ENCODE assay signal across 1 cellular context in genomic region chr14:23321572-23322547, GRCh38.
TF ChIP-seq lines count a peak whose summit lies in the region.

No MANE protein-coding gene starts in this region.

TF ChIP-seq in K562, 482 proteins besides CTCF, POLR2A, EP300 and RAD21 (continued from another document and continues in another):
- no peak for TF ChIP-seq SMC3 (conservative IDR thresholded peaks at IDR 0.05; ENCODE audit: insufficient read depth, low read depth, low read length)
- TF ChIP-seq MAFF (IDR thresholded peaks at IDR 0.05; ENCODE audit: low read length), result no peak
- no peak for TF ChIP-seq NFXL1 (CRISPR knock-in tag; IDR thresholded peaks at IDR 0.05)
- TF ChIP-seq THRA (IDR thresholded peaks at IDR 0.05), result no peak
- TF ChIP-seq MBD2 (IDR thresholded peaks at IDR 0.05; ENCODE audit: borderline replicate concordance, low read depth), result no peak
- no peak for TF ChIP-seq DIDO1 (tag; IDR thresholded peaks at IDR 0.05; ENCODE audit: low read depth)
- no peak for TF ChIP-seq BCOR (IDR thresholded peaks at IDR 0.05)
- TF ChIP-seq RBM39 (optimal IDR thresholded peaks at IDR 0.05; ENCODE audit: low read depth, low read length), result no peak
- no peak for TF ChIP-seq STAG1 (CRISPR knock-in tag; IDR thresholded peaks at IDR 0.05; ENCODE audit: borderline replicate concordance)
- no peak for TF ChIP-seq ZNF23 (CRISPR knock-in tag; IDR thresholded peaks at IDR 0.05)
- TF ChIP-seq PCBP1 (IDR thresholded peaks at IDR 0.05; ENCODE audit: low read depth, low read length, poor library complexity, severe bottlenecking), result no peak
- TF ChIP-seq GTF2A2 (tag; IDR thresholded peaks at IDR 0.05), result peak; percentile 50; the same call in 1 of the 2 replicates
- TF ChIP-seq HMG20A (CRISPR knock-in tag; conservative IDR thresholded peaks at IDR 0.05), result no peak
- TF ChIP-seq ESRRB (CRISPR knock-in tag; IDR thresholded peaks at IDR 0.05; ENCODE audit: borderline replicate concordance), result no peak
- TF ChIP-seq ZBTB9 (CRISPR knock-in tag; IDR thresholded peaks at IDR 0.05), result no peak
- no peak for TF ChIP-seq ZNF184 (CRISPR knock-in tag; IDR thresholded peaks at IDR 0.05)
- TF ChIP-seq, protein P1, sequence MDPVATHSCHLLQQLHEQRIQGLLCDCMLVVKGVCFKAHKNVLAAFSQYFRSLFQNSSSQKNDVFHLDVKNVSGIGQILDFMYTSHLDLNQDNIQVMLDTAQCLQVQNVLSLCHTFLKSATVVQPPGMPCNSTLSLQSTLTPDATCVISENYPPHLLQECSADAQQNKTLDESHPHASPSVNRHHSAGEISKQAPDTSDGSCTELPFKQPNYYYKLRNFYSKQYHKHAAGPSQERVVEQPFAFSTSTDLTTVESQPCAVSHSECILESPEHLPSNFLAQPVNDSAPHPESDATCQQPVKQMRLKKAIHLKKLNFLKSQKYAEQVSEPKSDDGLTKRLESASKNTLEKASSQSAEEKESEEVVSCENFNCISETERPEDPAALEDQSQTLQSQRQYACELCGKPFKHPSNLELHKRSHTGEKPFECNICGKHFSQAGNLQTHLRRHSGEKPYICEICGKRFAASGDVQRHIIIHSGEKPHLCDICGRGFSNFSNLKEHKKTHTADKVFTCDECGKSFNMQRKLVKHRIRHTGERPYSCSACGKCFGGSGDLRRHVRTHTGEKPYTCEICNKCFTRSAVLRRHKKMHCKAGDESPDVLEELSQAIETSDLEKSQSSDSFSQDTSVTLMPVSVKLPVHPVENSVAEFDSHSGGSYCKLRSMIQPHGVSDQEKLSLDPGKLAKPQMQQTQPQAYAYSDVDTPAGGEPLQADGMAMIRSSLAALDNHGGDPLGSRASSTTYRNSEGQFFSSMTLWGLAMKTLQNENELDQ (CRISPR knock-in tag; IDR thresholded peaks at IDR 0.05; ENCODE audit: borderline replicate concordance), result no peak
- TF ChIP-seq, protein P2, sequence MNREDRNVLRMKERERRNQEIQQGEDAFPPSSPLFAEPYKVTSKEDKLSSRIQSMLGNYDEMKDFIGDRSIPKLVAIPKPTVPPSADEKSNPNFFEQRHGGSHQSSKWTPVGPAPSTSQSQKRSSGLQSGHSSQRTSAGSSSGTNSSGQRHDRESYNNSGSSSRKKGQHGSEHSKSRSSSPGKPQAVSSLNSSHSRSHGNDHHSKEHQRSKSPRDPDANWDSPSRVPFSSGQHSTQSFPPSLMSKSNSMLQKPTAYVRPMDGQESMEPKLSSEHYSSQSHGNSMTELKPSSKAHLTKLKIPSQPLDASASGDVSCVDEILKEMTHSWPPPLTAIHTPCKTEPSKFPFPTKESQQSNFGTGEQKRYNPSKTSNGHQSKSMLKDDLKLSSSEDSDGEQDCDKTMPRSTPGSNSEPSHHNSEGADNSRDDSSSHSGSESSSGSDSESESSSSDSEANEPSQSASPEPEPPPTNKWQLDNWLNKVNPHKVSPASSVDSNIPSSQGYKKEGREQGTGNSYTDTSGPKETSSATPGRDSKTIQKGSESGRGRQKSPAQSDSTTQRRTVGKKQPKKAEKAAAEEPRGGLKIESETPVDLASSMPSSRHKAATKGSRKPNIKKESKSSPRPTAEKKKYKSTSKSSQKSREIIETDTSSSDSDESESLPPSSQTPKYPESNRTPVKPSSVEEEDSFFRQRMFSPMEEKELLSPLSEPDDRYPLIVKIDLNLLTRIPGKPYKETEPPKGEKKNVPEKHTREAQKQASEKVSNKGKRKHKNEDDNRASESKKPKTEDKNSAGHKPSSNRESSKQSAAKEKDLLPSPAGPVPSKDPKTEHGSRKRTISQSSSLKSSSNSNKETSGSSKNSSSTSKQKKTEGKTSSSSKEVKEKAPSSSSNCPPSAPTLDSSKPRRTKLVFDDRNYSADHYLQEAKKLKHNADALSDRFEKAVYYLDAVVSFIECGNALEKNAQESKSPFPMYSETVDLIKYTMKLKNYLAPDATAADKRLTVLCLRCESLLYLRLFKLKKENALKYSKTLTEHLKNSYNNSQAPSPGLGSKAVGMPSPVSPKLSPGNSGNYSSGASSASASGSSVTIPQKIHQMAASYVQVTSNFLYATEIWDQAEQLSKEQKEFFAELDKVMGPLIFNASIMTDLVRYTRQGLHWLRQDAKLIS (CRISPR knock-in tag; IDR thresholded peaks at IDR 0.05), result no peak
- TF ChIP-seq TCF7L2 (IDR thresholded peaks at IDR 0.05; ENCODE audit: low read depth, low read length), result no peak
- no peak for TF ChIP-seq ZNF785 (CRISPR knock-in tag; IDR thresholded peaks at IDR 0.05)
- TF ChIP-seq, protein P3, sequence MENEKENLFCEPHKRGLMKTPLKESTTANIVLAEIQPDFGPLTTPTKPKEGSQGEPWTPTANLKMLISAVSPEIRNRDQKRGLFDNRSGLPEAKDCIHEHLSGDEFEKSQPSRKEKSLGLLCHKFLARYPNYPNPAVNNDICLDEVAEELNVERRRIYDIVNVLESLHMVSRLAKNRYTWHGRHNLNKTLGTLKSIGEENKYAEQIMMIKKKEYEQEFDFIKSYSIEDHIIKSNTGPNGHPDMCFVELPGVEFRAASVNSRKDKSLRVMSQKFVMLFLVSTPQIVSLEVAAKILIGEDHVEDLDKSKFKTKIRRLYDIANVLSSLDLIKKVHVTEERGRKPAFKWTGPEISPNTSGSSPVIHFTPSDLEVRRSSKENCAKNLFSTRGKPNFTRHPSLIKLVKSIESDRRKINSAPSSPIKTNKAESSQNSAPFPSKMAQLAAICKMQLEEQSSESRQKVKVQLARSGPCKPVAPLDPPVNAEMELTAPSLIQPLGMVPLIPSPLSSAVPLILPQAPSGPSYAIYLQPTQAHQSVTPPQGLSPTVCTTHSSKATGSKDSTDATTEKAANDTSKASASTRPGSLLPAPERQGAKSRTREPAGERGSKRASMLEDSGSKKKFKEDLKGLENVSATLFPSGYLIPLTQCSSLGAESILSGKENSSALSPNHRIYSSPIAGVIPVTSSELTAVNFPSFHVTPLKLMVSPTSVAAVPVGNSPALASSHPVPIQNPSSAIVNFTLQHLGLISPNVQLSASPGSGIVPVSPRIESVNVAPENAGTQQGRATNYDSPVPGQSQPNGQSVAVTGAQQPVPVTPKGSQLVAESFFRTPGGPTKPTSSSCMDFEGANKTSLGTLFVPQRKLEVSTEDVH (IDR thresholded peaks at IDR 0.05; ENCODE audit: low read depth, partially characterized antibody), result no peak
- no peak for TF ChIP-seq SMARCC2 (IDR thresholded peaks at IDR 0.05; ENCODE audit: low read depth)
- TF ChIP-seq NR2F6 (CRISPR knock-in tag; IDR thresholded peaks at IDR 0.05), result peak; percentile 73
- no peak for TF ChIP-seq ELK1 (CRISPR knock-in tag; IDR thresholded peaks at IDR 0.05)
- TF ChIP-seq ID3 (CRISPR knock-in tag; IDR thresholded peaks at IDR 0.05), result no peak
- no peak for TF ChIP-seq ID3 (tag; IDR thresholded peaks at IDR 0.05)
- TF ChIP-seq FOXK2 (conservative IDR thresholded peaks at IDR 0.05 in 1 of 2, IDR thresholded peaks at IDR 0.05 in 1 of 2; ENCODE audit: low read depth in 2 of 2), result no peak
- no peak for TF ChIP-seq HBP1 (CRISPR knock-in tag; IDR thresholded peaks at IDR 0.05)
- no peak for TF ChIP-seq ZNF324 (CRISPR knock-in tag; IDR thresholded peaks at IDR 0.05)
- no peak for TF ChIP-seq ARID2 (IDR thresholded peaks at IDR 0.05)
- no peak for TF ChIP-seq STAT5A (IDR thresholded peaks at IDR 0.05; ENCODE audit: borderline replicate concordance, low read length)
- TF ChIP-seq ZBTB7A (IDR thresholded peaks at IDR 0.05; ENCODE audit: borderline replicate concordance, control insufficient read depth, low read depth, low read length), result peak; percentile 59; the same call in 1 of the 2 replicates
- no peak for TF ChIP-seq NRF1 (conservative IDR thresholded peaks at IDR 0.05 in 1 of 2, IDR thresholded peaks at IDR 0.05 in 1 of 2)
- no peak for TF ChIP-seq PREB (CRISPR knock-in tag; IDR thresholded peaks at IDR 0.05)
- TF ChIP-seq STAT6 (CRISPR knock-in tag; IDR thresholded peaks at IDR 0.05), result no peak; the same call in 1 of the 2 replicates
- TF ChIP-seq, protein P4, sequence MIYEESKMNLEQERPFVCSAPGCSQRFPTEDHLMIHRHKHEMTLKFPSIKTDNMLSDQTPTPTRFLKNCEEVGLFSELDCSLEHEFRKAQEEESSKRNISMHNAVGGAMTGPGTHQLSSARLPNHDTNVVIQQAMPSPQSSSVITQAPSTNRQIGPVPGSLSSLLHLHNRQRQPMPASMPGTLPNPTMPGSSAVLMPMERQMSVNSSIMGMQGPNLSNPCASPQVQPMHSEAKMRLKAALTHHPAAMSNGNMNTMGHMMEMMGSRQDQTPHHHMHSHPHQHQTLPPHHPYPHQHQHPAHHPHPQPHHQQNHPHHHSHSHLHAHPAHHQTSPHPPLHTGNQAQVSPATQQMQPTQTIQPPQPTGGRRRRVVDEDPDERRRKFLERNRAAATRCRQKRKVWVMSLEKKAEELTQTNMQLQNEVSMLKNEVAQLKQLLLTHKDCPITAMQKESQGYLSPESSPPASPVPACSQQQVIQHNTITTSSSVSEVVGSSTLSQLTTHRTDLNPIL (CRISPR knock-in tag; IDR thresholded peaks at IDR 0.05), result no peak
- TF ChIP-seq MAFK (IDR thresholded peaks at IDR 0.05; ENCODE audit: low read length), result no peak
- no peak for TF ChIP-seq SREBF1 (IDR thresholded peaks at IDR 0.05; ENCODE audit: borderline replicate concordance, low read depth, low read length)
- TF ChIP-seq ZFP30 (CRISPR knock-in tag; IDR thresholded peaks at IDR 0.05; ENCODE audit: borderline replicate concordance), result no peak
- no peak for TF ChIP-seq RBM14 (IDR thresholded peaks at IDR 0.05; ENCODE audit: borderline replicate concordance, insufficient read depth, low read depth, low read length)
- no peak for TF ChIP-seq ZNF830 (CRISPR knock-in tag; IDR thresholded peaks at IDR 0.05)
- no peak for TF ChIP-seq SRF (CRISPR knock-in tag; IDR thresholded peaks at IDR 0.05)
- no peak for TF ChIP-seq BMI1 (IDR thresholded peaks at IDR 0.05; ENCODE audit: low read length)
- no peak for TF ChIP-seq CBFB (CRISPR knock-in tag; IDR thresholded peaks at IDR 0.05)
- TF ChIP-seq FOXP1 (CRISPR knock-in tag; IDR thresholded peaks at IDR 0.05), result no peak
- TF ChIP-seq SLC30A9 (CRISPR knock-in tag; IDR thresholded peaks at IDR 0.05), result no peak
